Comparison of ENCODE assay signal across 1 cellular context in genomic region chr18:12990662-12990976, GRCh38.
TF ChIP-seq lines count a peak whose summit lies in the region.

No MANE protein-coding gene starts in this region.

TF ChIP-seq in HCT116, 20 proteins besides CTCF, POLR2A, EP300 and RAD21 (continued from another document):
- TF ChIP-seq EZH2 (IDR thresholded peaks at IDR 0.05) (no peak), ZFX (IDR thresholded peaks at IDR 0.05) (no peak), MAX (IDR thresholded peaks at IDR 0.05) (no peak), ATF3 (IDR thresholded peaks at IDR 0.05) (no peak), EGR1 (IDR thresholded peaks at IDR 0.05; ENCODE audit: low read depth) (no peak), SIN3A (IDR thresholded peaks at IDR 0.05; ENCODE audit: low read depth) (no peak)
